Comparison of ENCODE assay signal across 1 cellular context in genomic region chr13:48055712-48056111, GRCh38.
TF ChIP-seq lines count a peak whose summit lies in the region.

No MANE protein-coding gene starts in this region.

TF ChIP-seq in HepG2, 621 proteins besides CTCF, POLR2A, EP300 and RAD21:
- TF ChIP-seq SOX13 (IDR thresholded peaks at IDR 0.05): no peak
- TF ChIP-seq SOX13 (CRISPR knock-in tag; conservative IDR thresholded peaks at IDR 0.05 in 1 of 2, IDR thresholded peaks at IDR 0.05 in 1 of 2): no peak
- TF ChIP-seq, protein P1, sequence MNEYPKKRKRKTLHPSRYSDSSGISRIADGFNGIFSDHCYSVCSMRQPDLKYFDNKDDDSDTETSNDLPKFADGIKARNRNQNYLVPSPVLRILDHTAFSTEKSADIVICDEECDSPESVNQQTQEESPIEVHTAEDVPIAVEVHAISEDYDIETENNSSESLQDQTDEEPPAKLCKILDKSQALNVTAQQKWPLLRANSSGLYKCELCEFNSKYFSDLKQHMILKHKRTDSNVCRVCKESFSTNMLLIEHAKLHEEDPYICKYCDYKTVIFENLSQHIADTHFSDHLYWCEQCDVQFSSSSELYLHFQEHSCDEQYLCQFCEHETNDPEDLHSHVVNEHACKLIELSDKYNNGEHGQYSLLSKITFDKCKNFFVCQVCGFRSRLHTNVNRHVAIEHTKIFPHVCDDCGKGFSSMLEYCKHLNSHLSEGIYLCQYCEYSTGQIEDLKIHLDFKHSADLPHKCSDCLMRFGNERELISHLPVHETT (CRISPR knock-in tag; conservative IDR thresholded peaks at IDR 0.05): no peak
TF ChIP-seq in HepG2: peak in this region for 0.
